1 cellular context compared by ENCODE assay signal in the genomic region with DNA sequence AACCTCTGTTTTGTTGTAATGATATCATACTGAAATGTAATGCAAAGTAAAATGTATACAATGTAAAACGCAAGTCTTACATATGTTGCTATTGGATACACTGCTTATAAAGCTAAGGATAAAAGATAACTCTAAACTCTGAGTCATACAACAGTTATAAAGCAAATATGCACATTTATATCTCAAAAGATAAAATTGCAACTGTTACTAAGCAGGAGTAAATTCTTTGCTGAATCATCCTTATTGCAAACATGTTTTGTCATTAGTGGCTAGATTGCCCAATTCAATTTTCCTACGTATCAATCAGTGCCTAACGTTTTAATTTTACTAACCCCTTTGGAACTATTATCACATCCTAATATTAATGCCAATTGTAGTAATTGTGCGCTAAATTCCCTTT.
TF ChIP-seq lines count a peak whose summit lies in the region.

No MANE protein-coding gene starts in this region.

TF ChIP-seq in endothelial cell of umbilical vein, 7 proteins besides CTCF, POLR2A, EP300 and RAD21:
- no peak for TF ChIP-seq POLR2AphosphoS5 (IDR thresholded peaks at IDR 0.05; ENCODE audit: insufficient read depth, low read depth, low read length)
- TF ChIP-seq, protein P1, sequence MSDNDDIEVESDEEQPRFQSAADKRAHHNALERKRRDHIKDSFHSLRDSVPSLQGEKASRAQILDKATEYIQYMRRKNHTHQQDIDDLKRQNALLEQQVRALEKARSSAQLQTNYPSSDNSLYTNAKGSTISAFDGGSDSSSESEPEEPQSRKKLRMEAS (IDR thresholded peaks at IDR 0.05; ENCODE audit: insufficient read depth, insufficient read length), result no peak
- peak; percentile 28 for TF ChIP-seq JUN (IDR thresholded peaks at IDR 0.05; ENCODE audit: borderline replicate concordance, insufficient read depth, insufficient read length, low read depth)
- no peak for TF ChIP-seq MYC (IDR thresholded peaks at IDR 0.05; ENCODE audit: low read depth, low read length)
- TF ChIP-seq EZH2 (IDR thresholded peaks at IDR 0.05; ENCODE audit: borderline replicate concordance, low read depth, low read length, severe bottlenecking), result no peak
- peak; percentile 65 for TF ChIP-seq FOS (IDR thresholded peaks at IDR 0.05; ENCODE audit: borderline replicate concordance, insufficient read depth, low read length)
- TF ChIP-seq GATA2 (IDR thresholded peaks at IDR 0.05; ENCODE audit: insufficient read depth, insufficient read length, low read depth, low read length), result peak; percentile 42
